In genomic region chr5:139634028-139634325, GRCh38 we compare ENCODE assay signal across 14 cellular contexts. TPM values are rescaled to one million over a fixed set of nuclear protein-coding genes. Genes with fewer than 3 reads are reported as not detected.
DNase-seq lines count a peak whose midpoint lies in the region; ATAC-seq and TF ChIP-seq lines count a peak whose summit lies in the region.
"Had no signal": no experiment of that assay in that cellular context is flagged by ENCODE, and none has a peak within 500 bp of the region (broad histone marks: within the 10 kb centered on the region; RNA-seq: fewer than 3 reads in every experiment).

No MANE protein-coding gene starts in this region.

- H4K20me1 ChIP-seq in BLaER1 = peaks cover 72% of the 10 kb centered on the region

- no peak overlapping the region for H3K14ac ChIP-seq in trophoblast cell (ENCODE audit: low read length)

- H3K23ac ChIP-seq in trophoblast cell (ENCODE audit: low read length) = no peak overlapping the region

- H3K27me3 ChIP-seq in BLaER1 (no peaks in the 10 kb centered on the region), HUES48 (ENCODE audit: control insufficient read depth, insufficient read depth, low read length) (no peaks in the 10 kb centered on the region), trophoblast cell (ENCODE audit: insufficient read depth, low read length) (no peaks in the 10 kb centered on the region), WERI-Rb-1 (ENCODE audit: insufficient read depth, low read depth, severe bottlenecking) (no peaks in the 10 kb centered on the region)
- H3K27me3 ChIP-seq: SJSA1 had no signal

- H4K8ac ChIP-seq in trophoblast cell (ENCODE audit: low read depth, low read length) = no peak overlapping the region

- H3K36me3 ChIP-seq in BLaER1 (peaks cover 22% of the 10 kb centered on the region), HUES48 (ENCODE audit: control insufficient read depth, insufficient read depth, low read length) (peaks cover 10% of the 10 kb centered on the region), trophoblast cell (ENCODE audit: control insufficient read depth in 1 of 2, insufficient read depth in 2 of 2, low read length in 2 of 2) (peaks cover 2 to 19% of the 10 kb centered on the region in 2 experiments), WERI-Rb-1 (peaks cover 3% of the 10 kb centered on the region; the same call in 1 of the 2 replicates)

- no peak overlapping the region for H3K4ac ChIP-seq in trophoblast cell (ENCODE audit: low read depth, low read length)

- H2BK120ac ChIP-seq in trophoblast cell (ENCODE audit: insufficient read depth, low read length, poor library complexity) = no peak overlapping the region

- no peaks in the 10 kb centered on the region for H3K9me3 ChIP-seq in BLaER1
- no peaks in the 10 kb centered on the region for H3K9me3 ChIP-seq in HUES48 (ENCODE audit: control insufficient read depth, insufficient read depth, low read length)
- no peaks in the 10 kb centered on the region for H3K9me3 ChIP-seq in T-helper 17 cell (ENCODE audit: control insufficient read depth, low read length, poor library complexity, severe bottlenecking)
- no peaks in the 10 kb centered on the region for H3K9me3 ChIP-seq in trophoblast cell (ENCODE audit: insufficient read depth, low read depth, low read length)
- no peaks in the 10 kb centered on the region for H3K9me3 ChIP-seq in WERI-Rb-1 (ENCODE audit: severe bottlenecking)
- H3K9me3 ChIP-seq: SJSA1 had no signal

- ATAC-seq in T-helper 17 cell (no peak), GM19324 (IDR thresholded peaks at IDR 0.05; ENCODE audit: low FRiP score, unreplicated experiment) (no peak), HG03521 (IDR thresholded peaks at IDR 0.05; ENCODE audit: unreplicated experiment) (no peak)

- H2BK12ac ChIP-seq in trophoblast cell (ENCODE audit: low read length) = peak overlapping the region; percentile 2

- DNase-seq in T-helper 17 cell (no peak), trophoblast cell (no peak), WERI-Rb-1 (no peak), EL (no peak)
- DNase-seq: GOT3 had no signal

- H3K36me3 Mint-ChIP-seq in T-helper 17 cell (ENCODE audit: low read depth) = peaks cover 3% of the 10 kb centered on the region

- peaks cover 3% of the 10 kb centered on the region for H3K79me2 ChIP-seq in trophoblast cell (ENCODE audit: control insufficient read depth, insufficient read depth, low read length, poor library complexity)

- H3K4me3 ChIP-seq in BLaER1 (no peak overlapping the region), HUES48 (ENCODE audit: low read depth, low read length) (no peak overlapping the region), trophoblast cell (ENCODE audit: low read depth, low read length) (no peak overlapping the region), WERI-Rb-1 (ENCODE audit: low read depth, low read length) (no peak overlapping the region)
- H3K4me3 ChIP-seq: SJSA1 had no signal

- H3K9ac ChIP-seq in BLaER1 = peak overlapping the region; percentile 35
- no peak overlapping the region for H3K9ac ChIP-seq in HUES48 (ENCODE audit: low read depth, low read length)
- H3K9ac ChIP-seq in trophoblast cell (ENCODE audit: low read length) = no peak overlapping the region

- no peak overlapping the region for H2AFZ ChIP-seq in trophoblast cell (ENCODE audit: insufficient read depth, low read length, poor library complexity)

- no peak overlapping the region for H4K91ac ChIP-seq in trophoblast cell (ENCODE audit: low read depth, low read length)

- no peak overlapping the region for H4K12ac ChIP-seq in trophoblast cell (ENCODE audit: low read depth, low read length)

- no peak overlapping the region for H3K4me3 Mint-ChIP-seq in T-helper 17 cell
- H3K4me3 Mint-ChIP-seq: activated CD8-positive, alpha-beta T cell treated with anti-CD3 and anti-CD28 coated beads, Interleukin-2, amount 10 ng/mL, durations not matched to agents 7 days and 5 days; HFFc6 had no signal

- peaks cover 29% of the 10 kb centered on the region for H3K4me1 Mint-ChIP-seq in T-helper 17 cell

- WGBS in trophoblast cell (ENCODE audit: extremely low coverage, insufficient coverage, insufficient read length) = no CpG with 5 or more reads among the region's 2 CpGs

- H2BK5ac ChIP-seq in trophoblast cell (ENCODE audit: low read depth, low read length, poor library complexity) = no peak overlapping the region

- H3K4me1 ChIP-seq in BLaER1 (peaks cover 64% of the 10 kb centered on the region), HUES48 (ENCODE audit: control insufficient read depth, insufficient read depth, low read length) (peaks cover 35% of the 10 kb centered on the region), trophoblast cell (ENCODE audit: control insufficient read depth in 1 of 2, insufficient read depth in 2 of 2, low read length in 2 of 2) (peaks cover 28 to 44% of the 10 kb centered on the region in 2 experiments)

- H3K18ac ChIP-seq in trophoblast cell (ENCODE audit: low read length) = no peak overlapping the region

- H3K4me2 ChIP-seq in BLaER1 (peak overlapping the region; percentile 39; the same call in 1 of the 2 replicates), trophoblast cell (ENCODE audit: low read length) (no peak overlapping the region)

- no peak overlapping the region for H2AK5ac ChIP-seq in trophoblast cell (ENCODE audit: low read length)

- no peaks in the 10 kb centered on the region for H3K27me3 Mint-ChIP-seq in T-helper 17 cell
- H3K27me3 Mint-ChIP-seq: naive thymus-derived CD8-positive, alpha-beta T cell had no signal

- H3K79me1 ChIP-seq in trophoblast cell (ENCODE audit: low read length) = peaks cover 22% of the 10 kb centered on the region

- H3K27ac ChIP-seq in BLaER1 (peak overlapping the region; percentile 23), HUES48 (ENCODE audit: low read depth, low read length) (peak overlapping the region; percentile 12), trophoblast cell (ENCODE audit: low read depth, low read length) (no peak overlapping the region), WERI-Rb-1 (no peak overlapping the region)
- H3K27ac ChIP-seq: C4-2B, SJSA1 had no signal

- no peak for TF ChIP-seq CTCF in WERI-Rb-1 (IDR thresholded peaks at IDR 0.05; ENCODE audit: low read depth, low read length)

- peak overlapping the region; percentile 90 for H3K27ac Mint-ChIP-seq in T-helper 17 cell

RNA-seq across cellular contexts. Expression of gene CXXC5, which starts 14.2 kb away (rescaled TPM):
- 1 to 10 TPM; 3.2 to 4.3 TPM for total RNA-seq in T-helper 17 cell
- polyA plus RNA-seq in trophoblast cell (2013) = 101 and 105 TPM in 2 replicates

Comparison
In these comparisons a context has a peak if more than half of its experiments do, and no peak if none do; other contexts are left out.
1. H3K27ac ChIP-seq: peak in BLaER1 (single experiment) and HUES48 (single experiment); none in trophoblast cell (single experiment) and WERI-Rb-1 (single experiment).